Comparison of ENCODE assay signal across 11 cellular contexts in genomic region chr10:103257812-103258211, GRCh38. TPM values are rescaled to one million over a fixed set of nuclear protein-coding genes. Genes with fewer than 3 reads are reported as not detected.
"Had no signal": no experiment of that assay in that cellular context is flagged by ENCODE, and none has a peak within 500 bp of the region (broad histone marks: within the 10 kb centered on the region; RNA-seq: fewer than 3 reads in every experiment).

No MANE protein-coding gene starts in this region.

- H3K4me1 ChIP-seq: HAP-1 had no signal

- H3K27ac ChIP-seq: GM23248 had no signal

- H2AFZ ChIP-seq: GM23248, GM23338 had no signal

- H3K36me3 ChIP-seq: HAP-1 had no signal

- H3K9me3 ChIP-seq: HAP-1 had no signal

- H3K9ac ChIP-seq: GM23248 had no signal

- H3K27ac Mint-ChIP-seq: GM23338, H9, HFFc6 had no signal

- FAIRE-seq: H1, H54 had no signal

- H3K4me3 ChIP-seq: GM23248, GM23338, HAP-1 had no signal

- DNase-seq: GM23248, GOT3, H7, H9, HCEC 1CT, HFFc6 had no signal

- H3K4me1 Mint-ChIP-seq: GM23338 had no signal

- H3K4me3 Mint-ChIP-seq: GM23338, H9, HFFc6 had no signal

- H3K4me2 ChIP-seq: GM23338 had no signal

RNA-seq across cellular contexts. Expression of gene RPEL1, which starts 12.1 kb away (rescaled TPM):
- total RNA-seq: GM23248, GM23338, H1, H4, H7 had no signal

RNA-seq across cellular contexts. Expression of gene INA, which starts 19.1 kb away (rescaled TPM):
- total RNA-seq: GM23248, H4 had no signal
